11 cellular contexts compared by ENCODE assay signal in the genomic region with DNA sequence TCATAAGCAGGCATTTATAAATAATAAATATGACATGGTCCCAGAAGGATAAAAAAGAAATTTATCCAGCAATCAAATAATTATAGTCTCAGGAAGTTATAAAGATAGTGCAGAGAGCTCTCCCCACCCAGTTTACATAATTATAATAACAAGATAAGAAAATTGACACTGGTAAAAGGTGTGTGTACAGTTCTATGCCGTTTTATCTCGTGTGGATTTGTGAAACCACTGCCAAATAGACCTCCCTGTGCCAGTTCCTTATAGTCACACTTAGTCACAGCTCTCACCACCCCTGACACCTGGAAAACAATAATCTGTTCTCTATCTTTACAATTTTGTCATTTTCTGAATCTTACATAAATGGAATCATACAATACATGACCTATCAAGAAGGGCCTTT.
"Had no signal": no experiment of that assay in that cellular context is flagged by ENCODE, and none has a peak within 500 bp of the region (broad histone marks: within the 10 kb centered on the region; RNA-seq: fewer than 3 reads in every experiment).

No MANE protein-coding gene starts in this region.

- H3K36me3 ChIP-seq: HAP-1 had no signal

- H3K27ac ChIP-seq: GM23248 had no signal

- ATAC-seq: GM23338, HCT116 had no signal

- FAIRE-seq: H1, H54 had no signal

- DNase-seq: GM23248, GOT3, H7, H9, HCEC 1CT, HFFc6 had no signal

- H3K4me3 ChIP-seq: GM23248, GM23338, HAP-1 had no signal

- H3K9me3 ChIP-seq: HAP-1 had no signal
